In the genomic region with DNA sequence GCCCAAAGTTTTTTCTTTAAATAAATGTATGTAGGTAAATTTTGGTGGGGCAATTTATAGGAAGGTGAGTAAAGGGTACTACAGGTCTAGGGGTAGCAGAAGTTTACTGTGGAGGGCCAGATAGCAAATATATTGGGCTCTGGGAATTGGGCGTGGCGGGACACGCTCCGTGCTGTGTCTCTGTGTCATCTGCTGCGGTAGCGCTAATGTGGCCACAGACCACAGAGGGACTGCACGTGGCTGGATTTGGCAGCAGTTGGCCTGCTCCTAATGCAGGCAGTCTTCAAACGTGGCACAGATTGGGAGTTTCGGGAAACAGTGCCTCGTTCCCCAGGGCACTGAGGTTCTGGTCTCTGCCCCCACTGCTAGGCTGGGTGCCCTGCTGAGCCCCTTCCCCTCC, we compare ENCODE assay signal across 13 cellular contexts. TPM values are rescaled to one million over a fixed set of nuclear protein-coding genes. Genes with fewer than 3 reads are reported as not detected.
DNase-seq lines count a peak whose midpoint lies in the region; ATAC-seq and TF ChIP-seq lines count a peak whose summit lies in the region.
"Had no signal": no experiment of that assay in that cellular context is flagged by ENCODE, and none has a peak within 500 bp of the region (broad histone marks: within the 10 kb centered on the region; RNA-seq: fewer than 3 reads in every experiment).

No MANE protein-coding gene starts in this region.

- H3K9me3 Mint-ChIP-seq in endodermal cell = no peaks in the 10 kb centered on the region
- H3K9me3 Mint-ChIP-seq in activated CD4-positive, alpha-beta T cell treated with anti-CD3 and anti-CD28 coated beads, Interleukin-2, amount 10 ng/mL, durations not matched to agents 7 days and 5 days = no peaks in the 10 kb centered on the region
- H3K9me3 Mint-ChIP-seq: CD4-positive, alpha-beta T cell; H9 had no signal

- H3K27me3 ChIP-seq in left ventricle myocardium inferior (ENCODE audit: low read depth) (no peaks in the 10 kb centered on the region), heart right ventricle (no peaks in the 10 kb centered on the region), endodermal cell (ENCODE audit: control insufficient read depth, insufficient read depth, low read length, poor library complexity, severe bottlenecking) (no peaks in the 10 kb centered on the region), adrenal gland (no peaks in the 10 kb centered on the region)

- no peaks in the 10 kb centered on the region for H3K4me1 Mint-ChIP-seq in endodermal cell
- no peaks in the 10 kb centered on the region for H3K4me1 Mint-ChIP-seq in activated CD4-positive, alpha-beta T cell treated with anti-CD3 and anti-CD28 coated beads, Interleukin-2, amount 10 ng/mL, durations not matched to agents 7 days and 5 days
- H3K4me1 Mint-ChIP-seq: B cell, H9 had no signal

- no peak for ATAC-seq in heart right ventricle

- CTCF ChIA-PET in RWPE1 (lab: Yijun Ruan, JAX) = interaction anchor here (0.7 kb wide), 1 partner anchor 104 kb away, joined by 5 read pairs; no protein-coding TSS in a partner anchor
- CTCF ChIA-PET in activated CD4-positive, alpha-beta T cell treated with anti-CD3 and anti-CD28 coated beads, Interleukin-2, amount 10 ng/mL, durations not matched to agents 7 days and 5 days (lab: Charles Lee) = no interaction called here

- H3K36me3 Mint-ChIP-seq in endodermal cell (ENCODE audit: low read depth) = peaks cover 49% of the 10 kb centered on the region
- H3K36me3 Mint-ChIP-seq in activated CD4-positive, alpha-beta T cell treated with anti-CD3 and anti-CD28 coated beads, Interleukin-2, amount 10 ng/mL, durations not matched to agents 7 days and 5 days (ENCODE audit: low read depth) = peaks cover 18% of the 10 kb centered on the region

- H3K27me3 Mint-ChIP-seq in endodermal cell (ENCODE audit: insufficient read depth) = no peaks in the 10 kb centered on the region
- H3K27me3 Mint-ChIP-seq in activated CD4-positive, alpha-beta T cell treated with anti-CD3 and anti-CD28 coated beads, Interleukin-2, amount 10 ng/mL, durations not matched to agents 7 days and 5 days = no peaks in the 10 kb centered on the region
- H3K27me3 Mint-ChIP-seq: B cell; CD4-positive, alpha-beta T cell had no signal

- no peak overlapping the region for H3K4me3 ChIP-seq in left ventricle myocardium inferior
- H3K4me3 ChIP-seq in heart right ventricle = no peak overlapping the region
- no peak overlapping the region for H3K4me3 ChIP-seq in endodermal cell (ENCODE audit: low read length)
- H3K4me3 ChIP-seq in adrenal gland = no peak overlapping the region

- H3K9ac ChIP-seq in endodermal cell (ENCODE audit: extremely low read depth, low read length, poor library complexity, severe bottlenecking) = no peak overlapping the region

- H3K36me3 ChIP-seq in left ventricle myocardium inferior (peaks cover 100% of the 10 kb centered on the region), heart right ventricle (peaks cover 12 to 99% (median 78%) of the 10 kb centered on the region in 9 donors), endodermal cell (ENCODE audit: control insufficient read depth, insufficient read depth, low read length) (peaks cover 38% of the 10 kb centered on the region), adrenal gland (replicated peaks in 1 of 2) (peaks cover 0 to 86% of the 10 kb centered on the region in 2 donors)

- H3K27ac Mint-ChIP-seq in endodermal cell = peak overlapping the region; percentile 66
- no peak overlapping the region for H3K27ac Mint-ChIP-seq in activated CD4-positive, alpha-beta T cell treated with anti-CD3 and anti-CD28 coated beads, Interleukin-2, amount 10 ng/mL, durations not matched to agents 7 days and 5 days
- H3K27ac Mint-ChIP-seq: B cell; CD4-positive, alpha-beta T cell; H9 had no signal

- TF ChIP-seq POLR2A in adrenal gland (IDR thresholded peaks at IDR 0.05) = no peak

- H3K4me3 Mint-ChIP-seq in endodermal cell = no peak overlapping the region
- H3K4me3 Mint-ChIP-seq in activated CD4-positive, alpha-beta T cell treated with anti-CD3 and anti-CD28 coated beads, Interleukin-2, amount 10 ng/mL, durations not matched to agents 7 days and 5 days = no peak overlapping the region
- H3K4me3 Mint-ChIP-seq: B cell; CD4-positive, alpha-beta T cell; H9 had no signal

- intact Hi-C loops in left ventricle myocardium inferior (cut with micrococcal nuclease) (no loop called here), heart right ventricle (cut with DNase I) (no loop called here), adrenal gland (cut with DNase I) (no loop called here)

- peaks cover 9% of the 10 kb centered on the region for H3K4me1 ChIP-seq in left ventricle myocardium inferior
- H3K4me1 ChIP-seq in heart right ventricle = peaks cover 0 to 7% (median 0%) of the 10 kb centered on the region in 9 donors
- H3K4me1 ChIP-seq in endodermal cell (ENCODE audit: control insufficient read depth, insufficient read depth, low read length) = no peaks in the 10 kb centered on the region
- H3K4me1 ChIP-seq in adrenal gland (replicated peaks in 1 of 2) = no peaks in the 10 kb centered on the region
- H3K4me1 ChIP-seq: Caco-2 had no signal

- POLR2A ChIA-PET in RWPE1 (lab: Yijun Ruan, JAX; ENCODE audit: low non-redundant PET) = no interaction called here
- POLR2A ChIA-PET in activated CD4-positive, alpha-beta T cell treated with anti-CD3 and anti-CD28 coated beads, Interleukin-2, amount 10 ng/mL, durations not matched to agents 7 days and 5 days (lab: Charles Lee) = no interaction called here

- no peaks in the 10 kb centered on the region for H3K9me3 ChIP-seq in left ventricle myocardium inferior (replicated peaks)
- H3K9me3 ChIP-seq in heart right ventricle = no peaks in the 10 kb centered on the region
- no peaks in the 10 kb centered on the region for H3K9me3 ChIP-seq in endodermal cell (ENCODE audit: control insufficient read depth, low read length)
- no peaks in the 10 kb centered on the region for H3K9me3 ChIP-seq in adrenal gland (replicated peaks in 1 of 3)
- H3K9me3 ChIP-seq: Caco-2 had no signal

- peak overlapping the region; percentile 25 for H3K27ac ChIP-seq in left ventricle myocardium inferior (replicated peaks)
- no peak overlapping the region for H3K27ac ChIP-seq in heart right ventricle
- peak overlapping the region; percentile 100 for H3K27ac ChIP-seq in RWPE1
- H3K27ac ChIP-seq in endodermal cell (ENCODE audit: low read depth, low read length) = no peak overlapping the region
- H3K27ac ChIP-seq in adrenal gland = no peak overlapping the region
- H3K27ac ChIP-seq: C4-2B had no signal

- whole genome bisulfite sequencing in heart right ventricle, 2 donors = 96% methylated on average over 10 of the region's 10 CpGs
- WGBS in endodermal cell (ENCODE audit: insufficient coverage in 1 of 2, insufficient read length in 1 of 2), 2 experiments = 95 to 97% methylated on average over 10 of the region's 10 CpGs
- WGBS in adrenal gland, 4 donors = 91 to 98% (median 97%) methylated on average over 8 to 10 of the region's 10 CpGs

- TF ChIP-seq CTCF in left ventricle myocardium inferior (IDR thresholded peaks at IDR 0.05; ENCODE audit: borderline replicate concordance) = no peak
- TF ChIP-seq CTCF in heart right ventricle (IDR thresholded peaks at IDR 0.05) = no peak
- TF ChIP-seq CTCF in RWPE1 (conservative IDR thresholded peaks at IDR 0.05; ENCODE audit: low read depth) = no peak
- TF ChIP-seq CTCF in endodermal cell (conservative IDR thresholded peaks at IDR 0.05) = no peak
- no peak for TF ChIP-seq CTCF in adrenal gland (IDR thresholded peaks at IDR 0.05)

- no peak for DNase-seq in left ventricle myocardium inferior
- no peak for DNase-seq in heart right ventricle
- no peak for DNase-seq in RWPE1 (ENCODE audit: low spot score)
- no peak for DNase-seq in endodermal cell
- no peak for DNase-seq in adrenal gland
- DNase-seq in activated CD4-positive, alpha-beta T cell treated with anti-CD3 and anti-CD28 coated beads, Interleukin-2, amount 10 ng/mL, durations not matched to agents 7 days and 5 days = no peak
- DNase-seq: Caco-2; CD4-positive, alpha-beta T cell; DMS79; GDM1; H9 had no signal

RNA-seq across cellular contexts. Expression of gene MYDGF, which starts 16.6 kb away (rescaled TPM):
- total RNA-seq in left ventricle myocardium inferior (26.3 TPM), heart right ventricle (10 to 100 TPM; 14.2 to 48.5 (median 21.1) TPM), endodermal cell (10 to 100 TPM; 58.7 to 64.0 TPM), adrenal gland (100 to 1,000 TPM in 2 of 8 donors, 10 to 100 TPM in 6; 52.1 to 159 (median 74.7) TPM)
- polyA plus RNA-seq in heart right ventricle (100 to 1,000 TPM in 1 of 2 donors, 10 to 100 TPM in 1; 28.2 to 211 TPM), adrenal gland (10 to 100 TPM; 35.9 to 86.9 (median 76.1) TPM)
- polyA plus RNA-seq in endodermal cell (2013, experiment 1 of 2) = 93.0 TPM
- polyA plus RNA-seq in endodermal cell (2013, experiment 2 of 2) = 93.7 TPM
- 10 to 100 TPM; 36.2 to 45.3 TPM for total RNA-seq in activated CD4-positive, alpha-beta T cell treated with anti-CD3 and anti-CD28 coated beads, Interleukin-2, amount 10 ng/mL, durations not matched to agents 7 days and 5 days

RNA-seq across cellular contexts. Expression of gene DPP9, which starts 36.9 kb away (rescaled TPM):
- total RNA-seq in left ventricle myocardium inferior (52.5 TPM), heart right ventricle (10 to 100 TPM; 34.2 to 52.2 (median 45.0) TPM), endodermal cell (10 to 100 TPM; 36.8 to 48.8 TPM), adrenal gland (100 to 1,000 TPM in 1 of 8 donors, 10 to 100 TPM in 7; 35.2 to 117 (median 50.9) TPM)
- polyA plus RNA-seq in heart right ventricle (10 to 100 TPM; 34.0 to 42.2 TPM), adrenal gland (10 to 100 TPM; 14.6 to 56.3 (median 32.1) TPM)
- 21.0 TPM for polyA plus RNA-seq in endodermal cell (2013, experiment 1 of 2)
- polyA plus RNA-seq in endodermal cell (2013, experiment 2 of 2) = 17.8 TPM
- total RNA-seq in activated CD4-positive, alpha-beta T cell treated with anti-CD3 and anti-CD28 coated beads, Interleukin-2, amount 10 ng/mL, durations not matched to agents 7 days and 5 days = 10 to 100 TPM; 70.5 to 79.3 TPM

RNA-seq across cellular contexts. Expression of gene TNFAIP8L1, which starts 47.4 kb away (rescaled TPM):
- total RNA-seq in left ventricle myocardium inferior = 4.2 TPM
- total RNA-seq in heart right ventricle = 10 to 100 TPM in 1 of 10 donors, 1 to 10 TPM in 9; 2.5 to 13.4 (median 6.1) TPM
- polyA plus RNA-seq in heart right ventricle = 1 to 10 TPM; 5.0 to 8.9 TPM
- total RNA-seq in endodermal cell = 10 to 100 TPM; 18.1 to 25.5 TPM
- polyA plus RNA-seq in endodermal cell (2013, experiment 1 of 2) = 12.1 TPM
- 12.3 TPM for polyA plus RNA-seq in endodermal cell (2013, experiment 2 of 2)
- 1 to 10 TPM; 3.9 to 8.1 (median 5.5) TPM for total RNA-seq in adrenal gland
- 10 to 100 TPM in 1 of 3 donors, 1 to 10 TPM in 2; 2.6 to 13.8 (median 5.8) TPM for polyA plus RNA-seq in adrenal gland
- total RNA-seq in activated CD4-positive, alpha-beta T cell treated with anti-CD3 and anti-CD28 coated beads, Interleukin-2, amount 10 ng/mL, durations not matched to agents 7 days and 5 days = 10 to 100 TPM; 19.6 to 21.9 TPM

Comparison
In these comparisons a context has a peak if more than half of its experiments do, and no peak if none do; other contexts are left out.
1. H3K27ac ChIP-seq: peak in left ventricle myocardium inferior (single experiment) and RWPE1 (single experiment); none in heart right ventricle (0 of 10), endodermal cell (single experiment) and adrenal gland (0 of 5).